34 cellular contexts compared by ENCODE assay signal in genomic region chr1:70537788-70538187, GRCh38.
"Had no signal": no experiment of that assay in that cellular context is flagged by ENCODE, and none has a peak within 500 bp of the region (broad histone marks: within the 10 kb centered on the region; RNA-seq: fewer than 3 reads in every experiment).

No MANE protein-coding gene starts in this region.

- DNase-seq: Karpas-422, Kasumi-1, MG63, MM.1S, MV-4-11, NCI-H1048, NCI-H1092, NCI-H1092 treated with DMSO at 0.1 percent for 48 hours, NCI-H1105, NCI-H1105 treated with DMSO at 0.1 percent for 48 hours, NCI-H1417 treated with DMSO at 0.1 percent for 48 hours, NCI-H1436, NCI-H1436 treated with DMSO at 0.1 percent for 48 hours, NCI-H146, NCI-H1694, NCI-H1694 treated with DMSO at 0.1 percent for 48 hours, NCI-H187, NCI-H187 treated with DMSO at 0.1 percent for 48 hours, NCI-H1930, NCI-H2029, NCI-H2029 treated with DMSO at 0.1 percent for 48 hours, NCI-H2081, NCI-H2081 treated with DMSO at 0.1 percent for 48 hours, NCI-H2107, NCI-H2171, NCI-H2171 treated with DMSO at 0.1 percent for 48 hours, NCI-H2227 treated with DMSO at 0.1 percent for 48 hours, NCI-H226, NCI-H345, NCI-H446, NCI-H446 treated with DMSO at 0.1 percent for 48 hours, NCI-H510A, NCI-H510A treated with DMSO at 0.1 percent for 48 hours, NCI-H524 had no signal

- H3K4me3 ChIP-seq: MG63 had no signal

- H3K9me3 ChIP-seq: MG63 had no signal

- H3K36me3 ChIP-seq: MG63 had no signal

- H3K27me3 ChIP-seq: MG63 had no signal
